In genomic region chr10:24569828-24570657, GRCh38 we compare ENCODE assay signal across 1 cellular context.
TF ChIP-seq lines count a peak whose summit lies in the region.

No MANE protein-coding gene starts in this region.

TF ChIP-seq in GM23338, 12 proteins besides CTCF, POLR2A, EP300 and RAD21 (continued from another document):
- TF ChIP-seq, protein P1, sequence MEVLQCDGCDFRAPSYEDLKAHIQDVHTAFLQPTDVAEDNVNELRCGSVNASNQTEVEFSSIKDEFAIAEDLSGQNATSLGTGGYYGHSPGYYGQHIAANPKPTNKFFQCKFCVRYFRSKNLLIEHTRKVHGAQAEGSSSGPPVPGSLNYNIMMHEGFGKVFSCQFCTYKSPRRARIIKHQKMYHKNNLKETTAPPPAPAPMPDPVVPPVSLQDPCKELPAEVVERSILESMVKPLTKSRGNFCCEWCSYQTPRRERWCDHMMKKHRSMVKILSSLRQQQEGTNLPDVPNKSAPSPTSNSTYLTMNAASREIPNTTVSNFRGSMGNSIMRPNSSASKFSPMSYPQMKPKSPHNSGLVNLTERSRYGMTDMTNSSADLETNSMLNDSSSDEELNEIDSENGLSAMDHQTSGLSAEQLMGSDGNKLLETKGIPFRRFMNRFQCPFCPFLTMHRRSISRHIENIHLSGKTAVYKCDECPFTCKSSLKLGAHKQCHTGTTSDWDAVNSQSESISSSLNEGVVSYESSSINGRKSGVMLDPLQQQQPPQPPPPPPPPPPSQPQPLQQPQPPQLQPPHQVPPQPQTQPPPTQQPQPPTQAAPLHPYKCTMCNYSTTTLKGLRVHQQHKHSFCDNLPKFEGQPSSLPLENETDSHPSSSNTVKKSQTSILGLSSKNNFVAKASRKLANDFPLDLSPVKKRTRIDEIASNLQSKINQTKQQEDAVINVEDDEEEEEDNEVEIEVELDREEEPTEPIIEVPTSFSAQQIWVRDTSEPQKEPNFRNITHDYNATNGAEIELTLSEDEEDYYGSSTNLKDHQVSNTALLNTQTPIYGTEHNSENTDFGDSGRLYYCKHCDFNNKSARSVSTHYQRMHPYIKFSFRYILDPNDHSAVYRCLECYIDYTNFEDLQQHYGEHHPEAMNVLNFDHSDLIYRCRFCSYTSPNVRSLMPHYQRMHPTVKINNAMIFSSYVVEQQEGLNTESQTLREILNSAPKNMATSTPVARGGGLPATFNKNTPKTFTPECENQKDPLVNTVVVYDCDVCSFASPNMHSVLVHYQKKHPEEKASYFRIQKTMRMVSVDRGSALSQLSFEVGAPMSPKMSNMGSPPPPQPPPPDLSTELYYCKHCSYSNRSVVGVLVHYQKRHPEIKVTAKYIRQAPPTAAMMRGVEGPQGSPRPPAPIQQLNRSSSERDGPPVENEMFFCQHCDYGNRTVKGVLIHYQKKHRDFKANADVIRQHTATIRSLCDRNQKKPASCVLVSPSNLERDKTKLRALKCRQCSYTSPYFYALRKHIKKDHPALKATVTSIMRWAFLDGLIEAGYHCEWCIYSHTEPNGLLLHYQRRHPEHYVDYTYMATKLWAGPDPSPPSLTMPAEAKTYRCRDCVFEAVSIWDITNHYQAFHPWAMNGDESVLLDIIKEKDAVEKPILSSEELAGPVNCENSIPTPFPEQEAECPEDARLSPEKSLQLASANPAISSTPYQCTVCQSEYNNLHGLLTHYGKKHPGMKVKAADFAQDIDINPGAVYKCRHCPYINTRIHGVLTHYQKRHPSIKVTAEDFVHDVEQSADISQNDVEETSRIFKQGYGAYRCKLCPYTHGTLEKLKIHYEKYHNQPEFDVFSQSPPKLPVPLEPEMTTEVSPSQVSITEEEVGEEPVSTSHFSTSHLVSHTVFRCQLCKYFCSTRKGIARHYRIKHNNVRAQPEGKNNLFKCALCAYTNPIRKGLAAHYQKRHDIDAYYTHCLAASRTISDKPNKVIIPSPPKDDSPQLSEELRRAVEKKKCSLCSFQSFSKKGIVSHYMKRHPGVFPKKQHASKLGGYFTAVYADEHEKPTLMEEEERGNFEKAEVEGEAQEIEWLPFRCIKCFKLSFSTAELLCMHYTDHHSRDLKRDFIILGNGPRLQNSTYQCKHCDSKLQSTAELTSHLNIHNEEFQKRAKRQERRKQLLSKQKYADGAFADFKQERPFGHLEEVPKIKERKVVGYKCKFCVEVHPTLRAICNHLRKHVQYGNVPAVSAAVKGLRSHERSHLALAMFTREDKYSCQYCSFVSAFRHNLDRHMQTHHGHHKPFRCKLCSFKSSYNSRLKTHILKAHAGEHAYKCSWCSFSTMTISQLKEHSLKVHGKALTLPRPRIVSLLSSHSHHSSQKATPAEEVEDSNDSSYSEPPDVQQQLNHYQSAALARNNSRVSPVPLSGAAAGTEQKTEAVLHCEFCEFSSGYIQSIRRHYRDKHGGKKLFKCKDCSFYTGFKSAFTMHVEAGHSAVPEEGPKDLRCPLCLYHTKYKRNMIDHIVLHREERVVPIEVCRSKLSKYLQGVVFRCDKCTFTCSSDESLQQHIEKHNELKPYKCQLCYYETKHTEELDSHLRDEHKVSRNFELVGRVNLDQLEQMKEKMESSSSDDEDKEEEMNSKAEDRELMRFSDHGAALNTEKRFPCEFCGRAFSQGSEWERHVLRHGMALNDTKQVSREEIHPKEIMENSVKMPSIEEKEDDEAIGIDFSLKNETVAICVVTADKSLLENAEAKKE (CRISPR knock-in tag; IDR thresholded peaks at IDR 0.05): no peak
- no peak for TF ChIP-seq EZH2phosphoT487 (IDR thresholded peaks at IDR 0.05; ENCODE audit: unreplicated experiment)
- no peak for TF ChIP-seq REST (IDR thresholded peaks at IDR 0.05; ENCODE audit: unreplicated experiment)
- no peak for TF ChIP-seq ZNF114 (CRISPR knock-in tag; IDR thresholded peaks at IDR 0.05)
TF ChIP-seq in GM23338: peak in this region for 0.
